ENCODE assay signal across 22 cellular contexts in genomic region chr3:10648181-10648580, GRCh38.
"Had no signal": no experiment of that assay in that cellular context is flagged by ENCODE, and none has a peak within 500 bp of the region (broad histone marks: within the 10 kb centered on the region; RNA-seq: fewer than 3 reads in every experiment).

No MANE protein-coding gene starts in this region.

- DNase-seq: effector memory CD4-positive, alpha-beta T cell; esophagus squamous epithelium; foreskin fibroblast; glutamatergic neuron; islet precursor cell; lower lobe of right lung; mesenchymal stem cell; naive B cell; psoas muscle; retina; right lobe of liver; stimulated activated CD4-positive, alpha-beta T cell treated with anti-CD3 and anti-CD28 coated beads, Interleukin-2, amount 100 ng/mL, for 24 hours; stimulated activated CD4-positive, alpha-beta T cell treated with anti-CD3 and anti-CD28 coated beads, Interleukin-4, amount 100 ng/mL, for 4 hours; stimulated activated naive CD4-positive, alpha-beta T cell; stomach; substantia nigra; transverse colon had no signal

- H3K4me1 Mint-ChIP-seq: naive B cell, nephron had no signal

- H3K4me1 ChIP-seq: esophagus squamous epithelium, gastroesophageal sphincter, left lung, lower lobe of right lung, psoas muscle, right lobe of liver, stomach, transverse colon had no signal

- H3K4me3 Mint-ChIP-seq: naive B cell, nephron had no signal

- H3K4me3 ChIP-seq: esophagus squamous epithelium, gastroesophageal sphincter, left lung, lower lobe of right lung, psoas muscle, right lobe of liver, stomach, thoracic aorta, transverse colon had no signal

- H3K9me3 ChIP-seq: esophagus squamous epithelium, left lung, lower lobe of right lung, psoas muscle, right lobe of liver, thoracic aorta, transverse colon had no signal

- H3K9me3 Mint-ChIP-seq: nephron had no signal

- H3K27ac Mint-ChIP-seq: naive B cell, nephron had no signal

- ATAC-seq: gastroesophageal sphincter, left lung, lower lobe of right lung, psoas muscle had no signal

- H3K27ac ChIP-seq: epithelial cell of prostate, esophagus squamous epithelium, gastroesophageal sphincter, left lung, lower lobe of right lung, psoas muscle, right lobe of liver, stomach, thoracic aorta, transverse colon had no signal

- H3K36me3 Mint-ChIP-seq: naive B cell had no signal

- H3K27me3 ChIP-seq: right lobe of liver, transverse colon had no signal

- H3K36me3 ChIP-seq: esophagus squamous epithelium, gastroesophageal sphincter, left lung, lower lobe of right lung, right lobe of liver, stomach, thoracic aorta, transverse colon had no signal
